ENCODE assay signal across 13 cellular contexts in the genomic region with DNA sequence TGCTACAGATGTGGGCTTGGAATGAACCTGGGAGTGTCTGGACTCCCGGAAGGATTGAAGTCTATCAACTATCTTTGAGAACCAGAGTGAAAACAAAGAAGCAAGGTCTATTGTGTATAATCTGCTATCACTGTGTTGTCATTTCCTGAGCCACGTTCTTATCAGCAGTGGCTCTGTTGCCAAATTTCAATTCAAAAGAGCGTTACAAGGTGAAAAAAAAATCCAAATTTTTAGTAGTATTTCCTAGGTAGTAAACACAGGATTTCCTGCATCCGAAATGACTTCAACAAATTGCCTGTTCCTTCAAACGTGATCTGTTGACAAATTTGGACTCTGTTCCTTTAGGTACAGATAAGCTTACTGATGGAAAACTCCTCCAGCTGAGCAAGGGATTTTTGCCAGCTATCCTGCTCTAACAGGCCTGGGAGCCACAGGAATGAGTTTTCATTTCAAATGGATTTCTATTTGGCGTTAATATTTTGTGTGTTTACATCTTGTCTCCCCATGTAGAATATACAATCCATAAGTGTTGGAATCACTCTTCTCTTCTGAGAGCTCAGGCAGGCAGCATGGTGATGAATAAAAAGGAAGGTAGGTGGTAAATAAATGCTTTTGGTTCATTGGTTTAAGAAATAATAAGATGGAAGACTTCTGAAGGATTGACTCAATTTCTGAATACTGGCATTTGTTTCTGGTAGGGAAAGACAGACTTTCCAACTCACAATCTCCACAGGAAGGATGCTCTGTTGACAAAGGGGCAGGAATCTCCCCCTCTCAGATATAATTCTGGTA. TPM values are rescaled to one million over a fixed set of nuclear protein-coding genes. Genes with fewer than 3 reads are reported as not detected.
A peak's percentile ranks its signal among the peaks of the same experiment; 100 is the strongest.
DNase-seq lines count a peak whose midpoint lies in the region; ATAC-seq, FAIRE-seq and TF ChIP-seq lines count a peak whose summit lies in the region.
"Had no signal": no experiment of that assay in that cellular context is flagged by ENCODE, and none has a peak within 500 bp of the region (broad histone marks: within the 10 kb centered on the region; RNA-seq: fewer than 3 reads in every experiment).

No MANE protein-coding gene starts in this region.

- no peak for TF ChIP-seq POLR2A in gastrocnemius medialis (IDR thresholded peaks at IDR 0.05)

- dilution Hi-C loops in mammary epithelial cell (cut with HindIII; ENCODE audit: low sequenced_read_pairs): loop anchor here (5.0 kb wide), 1 partner anchor 44 kb away; no protein-coding TSS in a partner anchor

- peak; percentile 61 to 78 for ATAC-seq in gastrocnemius medialis
- ATAC-seq: stimulated activated memory B cell treated with anti-CD40 and anti-IgM and Interleukin-4, amounts not matched to agents 10 μg/mL and 1 μg/mL and 100 μg/mL, for 72 hours had no signal

- H3K4me3 ChIP-seq in mammary epithelial cell (replicated peaks in 1 of 3; ENCODE audit: insufficient read depth in 1 of 3, low read depth in 2 of 3, low read length in 3 of 3) (peak overlapping the region in 2 of 3 experiments; percentile 14 to 30), right atrium auricular region (no peak overlapping the region), gastrocnemius medialis (no peak overlapping the region)
- H3K4me3 ChIP-seq: PC-9 had no signal

- no peaks in the 10 kb centered on the region for H4K20me1 ChIP-seq in mammary epithelial cell (ENCODE audit: insufficient read depth, low read length)

- 23% methylated on average over 6 of the region's 6 CpGs for WGBS in mammary epithelial cell (ENCODE audit: low coverage, missing lambda C conversion rate)

- H2AFZ ChIP-seq in mammary epithelial cell (ENCODE audit: low read depth, low read length): peak overlapping the region; percentile 77
- H2AFZ ChIP-seq: PC-9 had no signal

- BruUV-seq in mammary epithelial cell (replicated peaks; lab: Mats Ljungman, UMichigan): TSS peak; percentile 92

- intact Hi-C loops in mammary epithelial cell (cut with micrococcal nuclease): loop anchor here (1.0 to 2.0 kb wide), 2 partner anchors 42 to 123 kb away; no protein-coding TSS in a partner anchor
- intact Hi-C loops in gastrocnemius medialis (cut with DNase I; ENCODE audit: low total_unique reads): no loop called here

- no peak for DNase-seq in HTR-8/SVneo (ENCODE audit: insufficient read length, low spot score)
- peak; percentile 57 for DNase-seq in mammary epithelial cell
- no peak for DNase-seq in right atrium auricular region (ENCODE audit: low spot score)
- no peak for DNase-seq in gastrocnemius medialis
- no peak for DNase-seq in stimulated activated naive CD4-positive, alpha-beta T cell (lab: John Stamatoyannopoulos, UW)
- DNase-seq in GDM1 (lab: John Stamatoyannopoulos, UW): no peak
- DNase-seq in globus pallidus (ENCODE audit: low spot score): no peak
- no peak for DNase-seq in AML-193 (lab: John Stamatoyannopoulos, UW)
- DNase-seq: activated effector memory CD4-positive, alpha-beta T cell treated with Interleukin-2 at 50 U/mL for 16 hours; NCI-H1930; PC-9 had no signal

- peak overlapping the region; percentile 99 for H3K27ac ChIP-seq in mammary epithelial cell (ENCODE audit: insufficient read depth, low read depth, low read length)
- peak overlapping the region; percentile 73 to 75 for H3K27ac ChIP-seq in right atrium auricular region
- peak overlapping the region; percentile 5 to 65 (median 56) for H3K27ac ChIP-seq in gastrocnemius medialis
- H3K27ac ChIP-seq: C4-2B, PC-9 had no signal

- H3K36me3 ChIP-seq in mammary epithelial cell (ENCODE audit: insufficient read depth, low read length): no peaks in the 10 kb centered on the region
- no peaks in the 10 kb centered on the region for H3K36me3 ChIP-seq in right atrium auricular region
- H3K36me3 ChIP-seq in gastrocnemius medialis: no peaks in the 10 kb centered on the region

- H3K9me3 ChIP-seq in mammary epithelial cell (replicated peaks; ENCODE audit: insufficient read depth, low read length): no peaks in the 10 kb centered on the region
- H3K9me3 ChIP-seq in right atrium auricular region: no peaks in the 10 kb centered on the region
- H3K9me3 ChIP-seq in gastrocnemius medialis: no peaks in the 10 kb centered on the region

- peak overlapping the region; percentile 81 for H3K9ac ChIP-seq in mammary epithelial cell (ENCODE audit: insufficient read depth, low read length)

- H3K4me2 ChIP-seq in mammary epithelial cell (ENCODE audit: insufficient read depth, low read depth, low read length): peak overlapping the region; percentile 79
- H3K4me2 ChIP-seq: PC-9 had no signal

- no peak for TF ChIP-seq CTCF in mammary epithelial cell (conservative IDR thresholded peaks at IDR 0.05 in 1 of 2, IDR thresholded peaks at IDR 0.05 in 1 of 2; ENCODE audit: extremely low read depth in 1 of 2, insufficient read depth in 1 of 2, low read depth in 1 of 2, low read length in 2 of 2)
- no peak for TF ChIP-seq CTCF in right atrium auricular region (IDR thresholded peaks at IDR 0.05)
- no peak for TF ChIP-seq CTCF in gastrocnemius medialis (IDR thresholded peaks at IDR 0.05 in 4 of 5, conservative IDR thresholded peaks at IDR 0.05 in 1 of 5)

- FAIRE-seq in HTR-8/SVneo (lab: Jason Lieb, UNC): peak; percentile 76

- no peaks in the 10 kb centered on the region for H3K79me2 ChIP-seq in mammary epithelial cell (ENCODE audit: insufficient read depth, low read length)

- in situ Hi-C loops in mammary epithelial cell (cut with MboI; ENCODE audit: low sequenced_read_pairs in 2 of 2) (no loop called here), gastrocnemius medialis (cut with MboI; ENCODE audit: low sequenced_read_pairs in 4 of 4) (no loop called here)

- H3K4me1 ChIP-seq in mammary epithelial cell (ENCODE audit: insufficient read depth, low read length) (peaks cover 18% of the 10 kb centered on the region), right atrium auricular region (peaks cover 0 to 19% of the 10 kb centered on the region in 2 donors), gastrocnemius medialis (peaks cover 0 to 11% of the 10 kb centered on the region in 2 donors)

- CTCF ChIA-PET in mammary epithelial cell (lab: Charles Lee; ENCODE audit: low non-redundant PET): no interaction called here

- H3K27me3 ChIP-seq in mammary epithelial cell (ENCODE audit: insufficient read depth, low read length): no peaks in the 10 kb centered on the region
- H3K27me3 ChIP-seq in right atrium auricular region: no peaks in the 10 kb centered on the region
- no peaks in the 10 kb centered on the region for H3K27me3 ChIP-seq in gastrocnemius medialis

RNA-seq across cellular contexts. Expression of a gene that starts 58.5 kb away (rescaled TPM):
- total RNA-seq in mammary epithelial cell: 1 to 10 TPM; 3.3 to 4.8 TPM
- polyA plus RNA-seq in mammary epithelial cell: 0.28 TPM
- polyA minus RNA-seq in mammary epithelial cell: not detected
- total RNA-seq in right atrium auricular region: 1 to 10 TPM; 4.1 to 5.0 TPM
- total RNA-seq in gastrocnemius medialis: 1 to 10 TPM; 1.6 to 3.8 (median 1.6) TPM

Comparison
In these comparisons a context has a peak if more than half of its experiments do, and no peak if none do; other contexts are left out.
1. H3K4me3 ChIP-seq: peak in mammary epithelial cell (2 of 3); none in right atrium auricular region (0 of 2) and gastrocnemius medialis (0 of 4).
2. Peak in every context shown above with its lines, with median percentiles within 50 percentile points of each other: H3K27ac ChIP-seq.